ENCODE assay signal across 1 cellular context in genomic region chr13:75411924-75412537, GRCh38.
TF ChIP-seq lines count a peak whose summit lies in the region.

No MANE protein-coding gene starts in this region.

TF ChIP-seq in HepG2, 621 proteins besides CTCF, POLR2A, EP300 and RAD21 (continued from another document and continues in another):
- TF ChIP-seq ZNF512B (CRISPR knock-in tag; IDR thresholded peaks at IDR 0.05; ENCODE audit: borderline replicate concordance) (no peak; the same call in 1 of the 2 replicates), ZUFSP (CRISPR knock-in tag; IDR thresholded peaks at IDR 0.05; ENCODE audit: borderline replicate concordance) (no peak), ZNF746 (CRISPR knock-in tag; IDR thresholded peaks at IDR 0.05) (no peak), ZNF30 (CRISPR knock-in tag; IDR thresholded peaks at IDR 0.05) (no peak), TBL1XR1 (IDR thresholded peaks at IDR 0.05; ENCODE audit: borderline replicate concordance, low read length, partially characterized antibody) (no peak), DNMT1 (CRISPR knock-in tag; IDR thresholded peaks at IDR 0.05) (no peak), TCF7L2 (IDR thresholded peaks at IDR 0.05; ENCODE audit: low read depth, low read length) (no peak), NCOA2 (CRISPR knock-in tag; IDR thresholded peaks at IDR 0.05) (peak; percentile 92), STAG1 (CRISPR knock-in tag; IDR thresholded peaks at IDR 0.05) (peak; percentile 7; the same call in 1 of the 2 replicates), TOPORS (CRISPR knock-in tag; IDR thresholded peaks at IDR 0.05) (no peak), ZNF782 (CRISPR knock-in tag; IDR thresholded peaks at IDR 0.05; ENCODE audit: borderline replicate concordance) (no peak), HINFP (CRISPR knock-in tag; IDR thresholded peaks at IDR 0.05; ENCODE audit: low read depth) (peak; percentile 43; the same call in 1 of the 2 replicates), NFRKB (IDR thresholded peaks at IDR 0.05) (no peak), CREB1 (IDR thresholded peaks at IDR 0.05) (no peak), CREB1 (CRISPR knock-in tag; IDR thresholded peaks at IDR 0.05) (no peak; the same call in 1 of the 2 replicates), SIX1 (CRISPR knock-in tag; IDR thresholded peaks at IDR 0.05; ENCODE audit: borderline replicate concordance) (peak; percentile 64), ZBTB46 (CRISPR knock-in tag; IDR thresholded peaks at IDR 0.05; ENCODE audit: borderline replicate concordance) (no peak), HOMEZ (CRISPR knock-in tag; IDR thresholded peaks at IDR 0.05; ENCODE audit: low read depth) (peak; percentile 91; the same call in 1 of the 2 replicates), SP1 (IDR thresholded peaks at IDR 0.05) (no peak), SP1 (CRISPR knock-in tag; IDR thresholded peaks at IDR 0.05) (no peak), TCF7 (IDR thresholded peaks at IDR 0.05; ENCODE audit: low read depth) (peak; percentile 64; the same call in 1 of the 2 replicates), JUN (CRISPR knock-in tag; IDR thresholded peaks at IDR 0.05) (no peak), ZNF230 (CRISPR knock-in tag; IDR thresholded peaks at IDR 0.05) (no peak), ZNF781 (CRISPR knock-in tag; IDR thresholded peaks at IDR 0.05; ENCODE audit: borderline replicate concordance, not compliant biosample characterization) (no peak), GABPB1 (CRISPR knock-in tag; IDR thresholded peaks at IDR 0.05) (0 out of 2 replicates have a peak, but pooled peaks have one; percentile 24), CENPX (CRISPR knock-in tag; IDR thresholded peaks at IDR 0.05) (no peak), ZNF382 (CRISPR knock-in tag; IDR thresholded peaks at IDR 0.05; ENCODE audit: borderline replicate concordance) (no peak), GPBP1L1 (CRISPR knock-in tag; IDR thresholded peaks at IDR 0.05) (no peak), MED8 (CRISPR knock-in tag; IDR thresholded peaks at IDR 0.05; ENCODE audit: insufficient replicate concordance) (peak; percentile 27), TBX2 (CRISPR knock-in tag; IDR thresholded peaks at IDR 0.05; ENCODE audit: borderline replicate concordance) (peak; percentile 67; the same call in 1 of the 2 replicates), ZNF567 (CRISPR knock-in tag; IDR thresholded peaks at IDR 0.05; ENCODE audit: borderline replicate concordance) (no peak), SP140L (CRISPR knock-in tag; IDR thresholded peaks at IDR 0.05; ENCODE audit: borderline replicate concordance) (no peak), ZFY (CRISPR knock-in tag; IDR thresholded peaks at IDR 0.05) (peak; percentile 27; the same call in 1 of the 2 replicates), ZNF788 (CRISPR knock-in tag; IDR thresholded peaks at IDR 0.05; ENCODE audit: borderline replicate concordance) (0 out of 2 replicates have a peak, but pooled peaks have one; percentile 50), LBX2 (CRISPR knock-in tag; IDR thresholded peaks at IDR 0.05; ENCODE audit: borderline replicate concordance) (no peak), SYNCRIP (IDR thresholded peaks at IDR 0.05; ENCODE audit: insufficient read depth, low read depth, low read length) (no peak), DBP (CRISPR knock-in tag; IDR thresholded peaks at IDR 0.05; ENCODE audit: not compliant biosample characterization) (no peak), ZBTB43 (CRISPR knock-in tag; conservative IDR thresholded peaks at IDR 0.05) (peak; percentile 99), FOSL2 (CRISPR knock-in tag; IDR thresholded peaks at IDR 0.05) (peak; percentile 79), HHEX (CRISPR knock-in tag; IDR thresholded peaks at IDR 0.05) (0 out of 2 replicates have a peak, but pooled peaks have one; percentile 44), GATAD2A (CRISPR knock-in tag; IDR thresholded peaks at IDR 0.05) (peak; percentile 96), ZNF772 (CRISPR knock-in tag; IDR thresholded peaks at IDR 0.05) (no peak), ZNF34 (CRISPR knock-in tag; IDR thresholded peaks at IDR 0.05; ENCODE audit: borderline replicate concordance) (no peak), ZFP1 (CRISPR knock-in tag; IDR thresholded peaks at IDR 0.05) (no peak), RBM22 (optimal IDR thresholded peaks at IDR 0.05; ENCODE audit: low read length) (no peak), SMC3 (IDR thresholded peaks at IDR 0.05; ENCODE audit: low read length) (peak; percentile 20; the same call in 1 of the 2 replicates), DPF2 (CRISPR knock-in tag; IDR thresholded peaks at IDR 0.05; ENCODE audit: borderline replicate concordance, low read depth) (peak; percentile 91), ATF3 (CRISPR knock-in tag; IDR thresholded peaks at IDR 0.05) (no peak; the same call in 1 of the 2 replicates), FOXP4 (CRISPR knock-in tag; IDR thresholded peaks at IDR 0.05) (peak; percentile 96), ZSCAN5A (CRISPR knock-in tag; IDR thresholded peaks at IDR 0.05; ENCODE audit: borderline replicate concordance) (no peak), HNF4A (CRISPR knock-in tag; IDR thresholded peaks at IDR 0.05) (peak; percentile 89)
